In genomic region chr22:33842006-33842354, GRCh38 we compare ENCODE assay signal across 16 cellular contexts.
A peak's percentile ranks its signal among the peaks of the same experiment; 100 is the strongest.
DNase-seq lines count a peak whose midpoint lies in the region; ATAC-seq, FAIRE-seq and TF ChIP-seq lines count a peak whose summit lies in the region.
"Had no signal": no experiment of that assay in that cellular context is flagged by ENCODE, and none has a peak within 500 bp of the region (broad histone marks: within the 10 kb centered on the region; RNA-seq: fewer than 3 reads in every experiment).

No MANE protein-coding gene starts in this region.

- no peaks in the 10 kb centered on the region for H4K20me1 ChIP-seq in GM12878 (ENCODE audit: control insufficient read depth, insufficient read depth)

- SMC1A ChIA-PET in GM12878 (lab: Charles Lee; ENCODE audit: uncharacterized antibody, unreplicated experiment), result interaction anchor here (1.1 kb wide), 1 partner anchor 569 kb away, joined by 3 read pairs; no protein-coding TSS in a partner anchor

- no peaks in the 10 kb centered on the region for H3K9me3 ChIP-seq in GM12878 (replicated peaks; ENCODE audit: control insufficient read depth, insufficient read depth, low read length)
- H3K9me3 ChIP-seq: HAP-1, prostate gland had no signal

- intact Hi-C loops in GM12878 (cut with micrococcal nuclease; ENCODE audit: unreplicated experiment), result no loop called here

- TF ChIP-seq RAD21 in GM12878 (IDR thresholded peaks at IDR 0.05; ENCODE audit: insufficient read depth, low read depth, low read length), result no peak

- CTCF ChIA-PET in GM12878 (lab: Yijun Ruan, JAX), result interaction anchor here (1.4 kb wide), 1 partner anchor 12 kb away, joined by 3 read pairs; no protein-coding TSS in a partner anchor

- in situ Hi-C loops in GM12878 (cut with MboI), result no loop called here

- no peaks in the 10 kb centered on the region for H3K27me3 ChIP-seq in GM12878 (replicated peaks in 1 of 2; ENCODE audit: control insufficient read depth in 2 of 2, insufficient read depth in 2 of 2, low read length in 1 of 2)

- ATAC-seq in GM21528 (IDR thresholded peaks at IDR 0.05; ENCODE audit: low FRiP score, unreplicated experiment) (peak; percentile 79), HG03280 (IDR thresholded peaks at IDR 0.05; ENCODE audit: unreplicated experiment) (peak; percentile 78), GM12878 (no peak)
- ATAC-seq: activated CD8-positive, alpha-beta T cell treated with anti-CD3 and anti-CD28 coated beads for 36 hours had no signal

- H2AFZ ChIP-seq in GM12878 (ENCODE audit: control insufficient read depth, low read depth, low read length), result no peak overlapping the region

- H3K36me3 ChIP-seq in GM12878 (ENCODE audit: control insufficient read depth in 2 of 2, insufficient read depth in 2 of 2, low read length in 1 of 2), result no peaks in the 10 kb centered on the region
- H3K36me3 ChIP-seq: HAP-1, prostate gland had no signal

- peak overlapping the region; percentile 12; the same call in 1 of the 2 replicates for H3K4me3 ChIP-seq in GM12878
- H3K4me3 ChIP-seq: HAP-1, prostate gland had no signal

- peak overlapping the region; percentile 88 for H3K4me2 ChIP-seq in GM12878 (ENCODE audit: control insufficient read depth, insufficient read depth)

- 48% methylated on average over 12 of the region's 12 CpGs for WGBS in GM12878 (ENCODE audit: insufficient coverage, insufficient replicate concordance, low lambda C conversion rate, missing lambda C conversion rate)

- no TSS peak for BruUV-seq in GM12878 (replicated peaks; lab: Mats Ljungman, UMichigan)

- peaks cover 20% of the 10 kb centered on the region for H3K79me2 ChIP-seq in GM12878 (ENCODE audit: control insufficient read depth, insufficient read depth, low read length)

- no peak for DNase-seq in GM12892 (ENCODE audit: insufficient read length)
- DNase-seq in GM12878 (ENCODE audit: low read depth, low spot score), result no peak
- no peak for DNase-seq in NOMO-1 (lab: John Stamatoyannopoulos, UW; ENCODE audit: unreplicated experiment in 2 of 2)
- no peak for DNase-seq in GM12891 (ENCODE audit: insufficient read length, low spot score)
- DNase-seq in HT-29 (ENCODE audit: low spot score), result no peak
- no peak for DNase-seq in COR-L47 (lab: John Stamatoyannopoulos, UW)
- DNase-seq: activated CD8-positive, alpha-beta T cell treated with anti-CD3 and anti-CD28 coated beads for 36 hours; amniotic stem cell; kidney glomerular epithelial cell; naive B cell; NCI-H2081 treated with DMSO at 0.1 percent for 48 hours had no signal

- TF ChIP-seq POLR2A in GM12892 (IDR thresholded peaks at IDR 0.05; ENCODE audit: low read depth, low read length), result no peak
- no peak for TF ChIP-seq POLR2A in GM12878 (IDR thresholded peaks at IDR 0.05; ENCODE audit: low read depth, low read length)
- no peak for TF ChIP-seq POLR2A in GM12891 (IDR thresholded peaks at IDR 0.05; ENCODE audit: low read depth, low read length)

- POLR2A ChIA-PET in GM12878 (lab: Charles Lee), result interaction anchor here (0.7 kb wide), 1 partner anchor 48 kb away, joined by 3 read pairs; no protein-coding TSS in a partner anchor

- peak overlapping the region; percentile 89 for H3K27ac ChIP-seq in GM12878 (ENCODE audit: control insufficient read depth, insufficient read depth)

- peaks cover 30% of the 10 kb centered on the region for H3K4me1 ChIP-seq in GM12878 (ENCODE audit: control insufficient read depth, insufficient read depth, low read length)
- H3K4me1 ChIP-seq: HAP-1, prostate gland had no signal

- no peak for TF ChIP-seq CTCF in GM12878 (IDR thresholded peaks at IDR 0.05 in 2 of 3, conservative IDR thresholded peaks at IDR 0.05 in 1 of 3; ENCODE audit: control insufficient read depth in 2 of 3, extremely low read depth in 1 of 3, insufficient read depth in 1 of 3, low read depth in 3 of 3, low read length in 3 of 3)

- RAD21 ChIA-PET in GM12878 (lab: Charles Lee; ENCODE audit: unreplicated experiment), result no interaction called here

- FAIRE-seq in GM12892 (lab: Jason Lieb, UNC), result peak; percentile 84
- peak; percentile 18 for FAIRE-seq in GM12878 (lab: Jason Lieb, UNC)
- no peak for FAIRE-seq in GM12891 (lab: Jason Lieb, UNC)
- FAIRE-seq: TTC549 had no signal

- no peak for TF ChIP-seq EP300 in GM12878 (IDR thresholded peaks at IDR 0.05; ENCODE audit: borderline replicate concordance in 1 of 2, control insufficient read depth in 1 of 2, low read depth in 2 of 2, low read length in 2 of 2)

- peak overlapping the region; percentile 55 for H3K9ac ChIP-seq in GM12878 (ENCODE audit: control insufficient read depth, insufficient read depth, low read length)

TF ChIP-seq in GM12878, 131 proteins besides CTCF, POLR2A, EP300 and RAD21 (continues in another document):
- peak; percentile 18; the same call in 1 of the 2 replicates for TF ChIP-seq JUNB (IDR thresholded peaks at IDR 0.05)
- TF ChIP-seq, protein P1, sequence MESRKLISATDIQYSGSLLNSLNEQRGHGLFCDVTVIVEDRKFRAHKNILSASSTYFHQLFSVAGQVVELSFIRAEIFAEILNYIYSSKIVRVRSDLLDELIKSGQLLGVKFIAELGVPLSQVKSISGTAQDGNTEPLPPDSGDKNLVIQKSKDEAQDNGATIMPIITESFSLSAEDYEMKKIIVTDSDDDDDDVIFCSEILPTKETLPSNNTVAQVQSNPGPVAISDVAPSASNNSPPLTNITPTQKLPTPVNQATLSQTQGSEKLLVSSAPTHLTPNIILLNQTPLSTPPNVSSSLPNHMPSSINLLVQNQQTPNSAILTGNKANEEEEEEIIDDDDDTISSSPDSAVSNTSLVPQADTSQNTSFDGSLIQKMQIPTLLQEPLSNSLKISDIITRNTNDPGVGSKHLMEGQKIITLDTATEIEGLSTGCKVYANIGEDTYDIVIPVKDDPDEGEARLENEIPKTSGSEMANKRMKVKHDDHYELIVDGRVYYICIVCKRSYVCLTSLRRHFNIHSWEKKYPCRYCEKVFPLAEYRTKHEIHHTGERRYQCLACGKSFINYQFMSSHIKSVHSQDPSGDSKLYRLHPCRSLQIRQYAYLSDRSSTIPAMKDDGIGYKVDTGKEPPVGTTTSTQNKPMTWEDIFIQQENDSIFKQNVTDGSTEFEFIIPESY (IDR thresholded peaks at IDR 0.05), result no peak
- TF ChIP-seq ETV6 (conservative IDR thresholded peaks at IDR 0.05 in 1 of 2, IDR thresholded peaks at IDR 0.05 in 1 of 2; ENCODE audit: borderline replicate concordance in 1 of 2, low read depth in 1 of 2), result 0 out of 4 replicates have a peak, but pooled peaks of 1 of the 2 experiments have one; percentile 24
- no peak for TF ChIP-seq YBX1 (IDR thresholded peaks at IDR 0.05)
- peak; percentile 90 for TF ChIP-seq TCF7 (IDR thresholded peaks at IDR 0.05; ENCODE audit: borderline replicate concordance)
- no peak for TF ChIP-seq BCL11A (IDR thresholded peaks at IDR 0.05; ENCODE audit: low read depth, low read length)
- TF ChIP-seq ASH2L (IDR thresholded peaks at IDR 0.05; ENCODE audit: borderline replicate concordance, low read depth), result 0 out of 2 replicates have a peak, but pooled peaks have one; percentile 42
- TF ChIP-seq PKNOX1 (IDR thresholded peaks at IDR 0.05), result no peak
- TF ChIP-seq SUZ12 (IDR thresholded peaks at IDR 0.05; ENCODE audit: unreplicated experiment), result no peak

TF ChIP-seq in GM12891, 5 proteins besides CTCF, POLR2A, EP300 and RAD21:
- TF ChIP-seq SPI1 (IDR thresholded peaks at IDR 0.05; ENCODE audit: low read depth, low read length) (no peak), POU2F2 (IDR thresholded peaks at IDR 0.05; ENCODE audit: low read depth, low read length) (no peak), PAX5 (IDR thresholded peaks at IDR 0.05; ENCODE audit: insufficient read depth, low read length, severe bottlenecking) (no peak), TAF1 (IDR thresholded peaks at IDR 0.05; ENCODE audit: low read depth, low read length) (no peak), POLR2AphosphoS5 (IDR thresholded peaks at IDR 0.05; ENCODE audit: low read depth, low read length) (no peak)
